In genomic region chr14:90970167-90970600, GRCh38 we compare ENCODE assay signal across 9 cellular contexts.
DNase-seq lines count a peak whose midpoint lies in the region; ATAC-seq and TF ChIP-seq lines count a peak whose summit lies in the region.
"Had no signal": no experiment of that assay in that cellular context is flagged by ENCODE, and none has a peak within 500 bp of the region (broad histone marks: within the 10 kb centered on the region; RNA-seq: fewer than 3 reads in every experiment).

No MANE protein-coding gene starts in this region.

- DNase-seq in IMR-90 (peak; percentile 12), COLO829 (ENCODE audit: low spot score) (no peak), medulla oblongata (ENCODE audit: extremely low spot score) (no peak)
- no peak for DNase-seq in naive thymus-derived CD4-positive, alpha-beta T cell
- DNase-seq: hippocampal formation had no signal

- H3K9me3 Mint-ChIP-seq in activated naive CD8-positive, alpha-beta T cell (ENCODE audit: low read depth) = no peaks in the 10 kb centered on the region
- H3K9me3 Mint-ChIP-seq in naive thymus-derived CD4-positive, alpha-beta T cell = peaks cover 0 to 9% (median 0%) of the 10 kb centered on the region in 11 donors

- POLR2A ChIA-PET in IMR-90 (lab: Charles Lee; ENCODE audit: unreplicated experiment) = no interaction called here
- POLR2A ChIA-PET in naive thymus-derived CD4-positive, alpha-beta T cell (lab: Charles Lee) = interaction anchor here (1.1 kb wide), 1 partner anchor 10 kb away, joined by 3 read pairs; no protein-coding TSS in a partner anchor

- no peak overlapping the region for H3K14ac ChIP-seq in IMR-90 (replicated peaks; ENCODE audit: low read depth, low read length)

- no peak overlapping the region for H4K8ac ChIP-seq in IMR-90 (ENCODE audit: low read depth in 2 of 2, low read length in 2 of 2)

- intact Hi-C loops in IMR-90 (cut with micrococcal nuclease) = no loop called here
- intact Hi-C loops in naive thymus-derived CD4-positive, alpha-beta T cell (cut with micrococcal nuclease) = no loop called here

- H3K9me3 ChIP-seq in IMR-90 (ENCODE audit: control insufficient read depth, insufficient read depth, low read length) = peaks cover 3% of the 10 kb centered on the region; the same call in 1 of the 2 replicates
- no peaks in the 10 kb centered on the region for H3K9me3 ChIP-seq in naive thymus-derived CD4-positive, alpha-beta T cell (ENCODE audit: control insufficient read depth in 2 of 3, low read length in 3 of 3)

- H3K27me3 ChIP-seq in IMR-90 (ENCODE audit: control insufficient read depth, insufficient read depth, low read length) = no peaks in the 10 kb centered on the region
- H3K27me3 ChIP-seq in naive thymus-derived CD4-positive, alpha-beta T cell (ENCODE audit: control insufficient read depth in 2 of 2, insufficient read depth in 2 of 2, low read length in 2 of 2) = no peaks in the 10 kb centered on the region

- no peaks in the 10 kb centered on the region for H3K27me3 Mint-ChIP-seq in activated naive CD8-positive, alpha-beta T cell
- H3K27me3 Mint-ChIP-seq in naive thymus-derived CD4-positive, alpha-beta T cell = no peaks in the 10 kb centered on the region

- WGBS in IMR-90 (ENCODE audit: extremely low coverage in 2 of 2, insufficient read length in 1 of 2), 2 experiments = no CpG with 5 or more reads among the region's 1 CpG

- TF ChIP-seq POLR2A in IMR-90 (IDR thresholded peaks at IDR 0.05; ENCODE audit: low read depth, low read length) = no peak

- ATAC-seq in GM18870 (IDR thresholded peaks at IDR 0.05; ENCODE audit: unreplicated experiment) (peak; percentile 72), IMR-90 (ENCODE audit: low read depth) (no peak), HG02885 (IDR thresholded peaks at IDR 0.05; ENCODE audit: poor library complexity, unreplicated experiment) (no peak), HG03135 (IDR thresholded peaks at IDR 0.05; ENCODE audit: unreplicated experiment) (no peak)
- ATAC-seq in naive thymus-derived CD4-positive, alpha-beta T cell = peak; percentile 45

- no peak for TF ChIP-seq CTCF in IMR-90 (conservative IDR thresholded peaks at IDR 0.05; ENCODE audit: low read depth, low read length)

- no peak overlapping the region for H3K18ac ChIP-seq in IMR-90 (ENCODE audit: low read depth, low read length)

- no peak overlapping the region for H2BK5ac ChIP-seq in IMR-90 (ENCODE audit: low read depth, low read length, poor library complexity, severe bottlenecking)

- CTCF ChIA-PET in IMR-90 (lab: Yijun Ruan, JAX) = no interaction called here
- CTCF ChIA-PET in naive thymus-derived CD4-positive, alpha-beta T cell (lab: Charles Lee) = interaction anchor here (0.6 to 0.9 kb wide), 2 partner anchors 13 to 207 kb away, joined by 3 read pairs; no protein-coding TSS in a partner anchor

- dilution Hi-C loops in IMR-90 (cut with HindIII; ENCODE audit: low sequenced_read_pairs, unreplicated experiment) = no loop called here

- H2BK120ac ChIP-seq in IMR-90 (ENCODE audit: low read depth, low read length) = no peak overlapping the region

- H3K79me1 ChIP-seq in IMR-90 (ENCODE audit: low read depth in 1 of 2, low read length in 2 of 2) = no peaks in the 10 kb centered on the region

- no peak overlapping the region for H3K9ac ChIP-seq in IMR-90 (ENCODE audit: low read depth, low read length)

- in situ Hi-C loops in IMR-90 (cut with MboI; ENCODE audit: low sequenced_read_pairs) = no loop called here

- no peak overlapping the region for H4K91ac ChIP-seq in IMR-90 (ENCODE audit: insufficient read depth, low read depth, low read length)

- H3K4me2 ChIP-seq in IMR-90 (ENCODE audit: low read depth, low read length) = no peak overlapping the region

- H3K9me1 ChIP-seq in IMR-90 (ENCODE audit: insufficient read depth, low read length) = no peaks in the 10 kb centered on the region

- peak overlapping the region; percentile 73 for H3K4me3 Mint-ChIP-seq in activated naive CD8-positive, alpha-beta T cell
- peak overlapping the region in 3 of 10 donors; percentile 0 to 78 (median 6) for H3K4me3 Mint-ChIP-seq in naive thymus-derived CD4-positive, alpha-beta T cell

- H3K4me1 Mint-ChIP-seq in activated naive CD8-positive, alpha-beta T cell (ENCODE audit: low read depth) = peaks cover 54% of the 10 kb centered on the region
- peaks cover 7 to 51% (median 22%) of the 10 kb centered on the region in 7 donors for H3K4me1 Mint-ChIP-seq in naive thymus-derived CD4-positive, alpha-beta T cell

- H3K36me3 ChIP-seq in IMR-90 (ENCODE audit: control insufficient read depth, insufficient read depth, low read length) = no peaks in the 10 kb centered on the region
- H3K36me3 ChIP-seq in naive thymus-derived CD4-positive, alpha-beta T cell (ENCODE audit: control insufficient read depth in 2 of 3, insufficient read depth in 3 of 3, low read length in 3 of 3) = peaks cover 0 to 5% (median 0%) of the 10 kb centered on the region in 3 experiments

- H3K4me1 ChIP-seq in IMR-90 (ENCODE audit: control insufficient read depth, insufficient read depth, low read length) = no peaks in the 10 kb centered on the region
- no peaks in the 10 kb centered on the region for H3K4me1 ChIP-seq in naive thymus-derived CD4-positive, alpha-beta T cell (ENCODE audit: control insufficient read depth in 2 of 2, insufficient read depth in 2 of 2, low read length in 2 of 2)

- no peak overlapping the region for H3K4me3 ChIP-seq in IMR-90 (ENCODE audit: insufficient read depth, low read depth, low read length)
- no peak overlapping the region for H3K4me3 ChIP-seq in naive thymus-derived CD4-positive, alpha-beta T cell (ENCODE audit: low read length)

- H3K36me3 Mint-ChIP-seq in activated naive CD8-positive, alpha-beta T cell = peaks cover 36% of the 10 kb centered on the region
- H3K36me3 Mint-ChIP-seq in naive thymus-derived CD4-positive, alpha-beta T cell = peaks cover 9 to 59% (median 44%) of the 10 kb centered on the region in 5 donors

- no peak overlapping the region for H2BK20ac ChIP-seq in IMR-90 (ENCODE audit: low read depth, low read length)

- BruUV-seq in IMR-90 (replicated peaks; lab: Mats Ljungman, UMichigan) = no TSS peak

- H2AK9ac ChIP-seq in IMR-90 (replicated peaks; ENCODE audit: low read depth, low read length, poor library complexity) = no peak overlapping the region

- no peak for TF ChIP-seq RAD21 in IMR-90 (IDR thresholded peaks at IDR 0.05; ENCODE audit: low read length)

- no peak overlapping the region for H3K23ac ChIP-seq in IMR-90 (ENCODE audit: low read depth, low read length)

- no peak overlapping the region for H3K27ac ChIP-seq in IMR-90 (ENCODE audit: insufficient read depth, low read length)
- no peak overlapping the region for H3K27ac ChIP-seq in naive thymus-derived CD4-positive, alpha-beta T cell (ENCODE audit: low read depth, low read length)

- H4K20me1 ChIP-seq in IMR-90 (ENCODE audit: insufficient read depth, low read length) = no peaks in the 10 kb centered on the region

- peak overlapping the region; percentile 98 for H3K27ac Mint-ChIP-seq in activated naive CD8-positive, alpha-beta T cell
- peak overlapping the region in 3 of 9 donors; percentile 6 to 82 (median 76) for H3K27ac Mint-ChIP-seq in naive thymus-derived CD4-positive, alpha-beta T cell

- no peak overlapping the region for H2AK5ac ChIP-seq in IMR-90 (ENCODE audit: low read depth, low read length)

- H2BK15ac ChIP-seq in IMR-90 (ENCODE audit: low read depth, low read length) = no peak overlapping the region

- no peak overlapping the region for H3K56ac ChIP-seq in IMR-90 (ENCODE audit: extremely low read depth, insufficient read depth, low read length)

- no peak overlapping the region for H2AFZ ChIP-seq in IMR-90 (replicated peaks; ENCODE audit: low read length, poor library complexity)

- H3K4ac ChIP-seq in IMR-90 (ENCODE audit: low read depth, low read length) = no peak overlapping the region

- no peak overlapping the region for H4K5ac ChIP-seq in IMR-90 (ENCODE audit: low read depth, low read length)

TF ChIP-seq in IMR-90, 13 proteins besides CTCF, POLR2A, EP300 and RAD21:
- TF ChIP-seq NFE2L2 (IDR thresholded peaks at IDR 0.05; ENCODE audit: low read depth, low read length) = no peak
- TF ChIP-seq ELK1 (IDR thresholded peaks at IDR 0.05; ENCODE audit: borderline replicate concordance, low read depth, low read length) = no peak
- TF ChIP-seq CEBPB (IDR thresholded peaks at IDR 0.05; ENCODE audit: low read depth, low read length) = peak; percentile 25; the same call in 1 of the 2 replicates
- TF ChIP-seq FOS (IDR thresholded peaks at IDR 0.05; ENCODE audit: low read depth, low read length) = no peak
- TF ChIP-seq USF2 (IDR thresholded peaks at IDR 0.05; ENCODE audit: low read depth, low read length) = no peak

Comparison
In these comparisons a context has a peak if more than half of its experiments do, and no peak if none do; other contexts are left out.
1. ATAC-seq: peak in GM18870 (single experiment) and naive thymus-derived CD4-positive, alpha-beta T cell (single experiment); none in IMR-90 (single experiment), HG02885 (single experiment) and HG03135 (single experiment).